17 cellular contexts compared by ENCODE assay signal in the genomic region with DNA sequence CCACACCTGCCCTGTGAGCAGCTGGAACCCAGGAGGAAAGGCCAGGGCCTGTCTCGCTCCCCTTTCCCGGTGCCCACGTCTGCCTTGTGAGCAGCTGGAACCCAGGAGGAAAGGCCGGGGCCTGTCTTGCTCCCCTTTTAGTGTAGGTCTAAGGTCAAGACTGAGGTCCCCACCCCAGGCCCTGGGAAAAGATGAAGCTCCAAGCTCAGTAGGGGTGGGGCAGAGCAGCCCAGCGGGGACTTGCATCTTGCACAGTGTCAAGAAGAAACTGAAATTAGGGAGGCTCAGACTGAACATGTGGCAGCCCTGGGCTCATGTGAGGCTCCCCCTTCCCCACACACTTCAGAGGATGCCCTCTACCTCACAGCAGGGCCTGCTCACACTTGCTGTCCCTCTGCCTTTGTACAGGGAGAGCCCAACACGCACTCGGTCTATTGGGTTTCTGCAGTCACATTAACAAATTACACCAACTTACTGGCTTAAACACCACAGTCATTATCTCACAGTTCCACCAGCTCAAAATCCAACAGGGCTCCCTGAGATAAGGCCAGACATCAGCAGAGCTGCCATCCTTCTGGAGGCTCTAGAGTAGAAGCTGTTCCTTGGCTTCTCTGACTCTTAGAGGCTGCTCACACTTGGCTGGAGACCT.
"Had no signal": no experiment of that assay in that cellular context is flagged by ENCODE, and none has a peak within 500 bp of the region (broad histone marks: within the 10 kb centered on the region; RNA-seq: fewer than 3 reads in every experiment).

No MANE protein-coding gene starts in this region.

- H3K4me1 Mint-ChIP-seq: activated naive CD4-positive, alpha-beta T cell treated with anti-CD3 and anti-CD28 coated beads, Interleukin-2, amount 50 U/mL, for 24 hours had no signal

- H3K36me3 Mint-ChIP-seq: activated naive CD4-positive, alpha-beta T cell treated with anti-CD3 and anti-CD28 coated beads, Interleukin-2, amount 50 U/mL, for 24 hours had no signal

- H3K27ac ChIP-seq: dorsolateral prefrontal cortex, esophagus muscularis mucosa, psoas muscle, sigmoid colon had no signal

- H3K27ac Mint-ChIP-seq: activated B cell treated with CpG ODN at 0.5 μM for 24 hours; activated naive CD4-positive, alpha-beta T cell treated with anti-CD3 and anti-CD28 coated beads, Interleukin-2, amount 50 U/mL, for 24 hours; brain had no signal

- DNase-seq: activated B cell treated with CpG ODN at 0.5 μM for 24 hours; activated CD4-positive, alpha-beta T cell treated with anti-CD3 and anti-CD28 coated beads, Interleukin-2, amount 50 U/mL, for 1 hour; activated effector memory CD4-positive, alpha-beta T cell treated with Interleukin-2 at 50 U/mL for 16 hours; amygdala; dorsolateral prefrontal cortex; glutamatergic neuron; mucosa of descending colon; sigmoid colon; stimulated activated CD4-positive, alpha-beta T cell treated with anti-CD3 and anti-CD28 coated beads, Interleukin-12 subunit alpha, Interleukin-12 subunit beta, amount 100 ng/mL, for 4 hours; stimulated activated naive CD4-positive, alpha-beta T cell treated with Interleukin-2 at 50 U/mL for 16 hours; SW 1271; T-helper 9 cell had no signal

- ATAC-seq: mucosa of descending colon; naive thymus-derived CD8-positive, alpha-beta T cell; psoas muscle had no signal

- H3K27me3 Mint-ChIP-seq: activated B cell treated with CpG ODN at 0.5 μM for 24 hours; activated naive CD4-positive, alpha-beta T cell treated with anti-CD3 and anti-CD28 coated beads, Interleukin-2, amount 50 U/mL, for 24 hours; naive thymus-derived CD8-positive, alpha-beta T cell had no signal

- H3K4me3 ChIP-seq: dorsolateral prefrontal cortex, esophagus muscularis mucosa, mucosa of descending colon, psoas muscle, sigmoid colon had no signal

- H3K4me3 Mint-ChIP-seq: activated B cell treated with CpG ODN at 0.5 μM for 24 hours; activated naive CD4-positive, alpha-beta T cell treated with anti-CD3 and anti-CD28 coated beads, Interleukin-2, amount 50 U/mL, for 24 hours; brain; naive thymus-derived CD8-positive, alpha-beta T cell had no signal

- H3K27me3 ChIP-seq: dorsolateral prefrontal cortex had no signal

- H3K9me3 Mint-ChIP-seq: activated naive CD4-positive, alpha-beta T cell treated with anti-CD3 and anti-CD28 coated beads, Interleukin-2, amount 50 U/mL, for 24 hours; naive thymus-derived CD8-positive, alpha-beta T cell had no signal

- H3K4me1 ChIP-seq: psoas muscle had no signal
